In the genomic region with DNA sequence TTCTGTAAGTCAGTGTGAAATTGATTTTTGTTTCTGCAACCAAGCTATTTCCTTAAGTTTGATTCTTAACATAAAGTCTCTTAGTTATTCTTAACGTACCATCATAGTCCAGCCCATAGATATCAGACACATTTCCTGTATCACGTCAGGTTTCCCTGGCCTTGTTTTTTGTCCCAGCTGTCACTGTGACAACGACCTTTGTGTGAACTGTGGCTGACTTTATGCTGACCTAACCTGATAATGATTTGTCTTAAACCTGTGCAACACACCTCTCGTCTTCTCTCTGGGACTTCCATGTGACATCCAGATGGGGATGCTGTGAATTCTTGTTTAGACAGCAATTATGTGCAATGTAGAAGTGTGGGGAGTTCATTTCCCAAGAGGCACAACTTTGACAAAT, we compare ENCODE assay signal across 19 cellular contexts.
DNase-seq lines count a peak whose midpoint lies in the region; ATAC-seq and TF ChIP-seq lines count a peak whose summit lies in the region.
"Had no signal": no experiment of that assay in that cellular context is flagged by ENCODE, and none has a peak within 500 bp of the region (broad histone marks: within the 10 kb centered on the region; RNA-seq: fewer than 3 reads in every experiment).

No MANE protein-coding gene starts in this region.

- H3K36me3 ChIP-seq in right atrium auricular region (no peaks in the 10 kb centered on the region), brain microvascular endothelial cell (replicated peaks) (no peaks in the 10 kb centered on the region), upper lobe of right lung (no peaks in the 10 kb centered on the region), lower lobe of right lung (no peaks in the 10 kb centered on the region)
- H3K36me3 ChIP-seq: BLaER1, SJSA1 had no signal

- TF ChIP-seq CTCF in right atrium auricular region (IDR thresholded peaks at IDR 0.05) (no peak), brain microvascular endothelial cell (IDR thresholded peaks at IDR 0.05; ENCODE audit: low read depth, low read length, missing control alignments) (no peak), upper lobe of right lung (IDR thresholded peaks at IDR 0.05) (no peak), lower lobe of right lung (IDR thresholded peaks at IDR 0.05) (no peak)

- in situ Hi-C loops in brain microvascular endothelial cell (cut with HindIII; ENCODE audit: low pct_ligation_motif_present, low sequenced_read_pairs) = no loop called here

- no peaks in the 10 kb centered on the region for H3K9me3 ChIP-seq in right atrium auricular region
- H3K9me3 ChIP-seq in upper lobe of right lung = no peaks in the 10 kb centered on the region
- no peaks in the 10 kb centered on the region for H3K9me3 ChIP-seq in lower lobe of right lung
- H3K9me3 ChIP-seq: A549, BLaER1, SJSA1 had no signal

- no peak overlapping the region for H3K4me3 ChIP-seq in right atrium auricular region
- H3K4me3 ChIP-seq in brain microvascular endothelial cell (ENCODE audit: low read depth, low read length) = no peak overlapping the region
- no peak overlapping the region for H3K4me3 ChIP-seq in upper lobe of right lung
- H3K4me3 ChIP-seq in lower lobe of right lung = no peak overlapping the region
- H3K4me3 ChIP-seq: A549, BLaER1, PC-9, SJSA1 had no signal

- H3K27ac ChIP-seq in right atrium auricular region (no peak overlapping the region), brain microvascular endothelial cell (peak overlapping the region; percentile 44), upper lobe of right lung (no peak overlapping the region), lower lobe of right lung (no peak overlapping the region)
- H3K27ac ChIP-seq: A549, BLaER1, PC-9, SJSA1 had no signal

- H3K27me3 ChIP-seq in right atrium auricular region (no peaks in the 10 kb centered on the region), brain microvascular endothelial cell (replicated peaks) (no peaks in the 10 kb centered on the region), upper lobe of right lung (no peaks in the 10 kb centered on the region), lower lobe of right lung (ENCODE audit: low read depth) (no peaks in the 10 kb centered on the region)
- H3K27me3 ChIP-seq: BLaER1, SJSA1 had no signal

- ATAC-seq in Right ventricle myocardium superior (ENCODE audit: poor library complexity) = peak; percentile 70
- no peak for ATAC-seq in upper lobe of right lung
- ATAC-seq in lower lobe of right lung = no peak
- ATAC-seq: A549 had no signal

- intact Hi-C loops in Right ventricle myocardium superior (cut with DNase I) (no loop called here), upper lobe of right lung (cut with DNase I) (no loop called here), lower lobe of right lung (cut with DNase I) (no loop called here)

- DNase-seq in Right ventricle myocardium superior (no peak), right atrium auricular region (ENCODE audit: low spot score) (no peak), NCI-H2171 (lab: John Stamatoyannopoulos, UW) (peak; percentile 46), brain microvascular endothelial cell (peak; percentile 9), upper lobe of right lung (no peak), lower lobe of right lung (no peak), D341Med (ENCODE audit: low spot score) (no peak)
- DNase-seq: Calu3; CD4-positive, alpha-beta memory T cell; DMS79 treated with DMSO at 0.1 percent for 48 hours; H7; Karpas-422; NCI-H1436 treated with DMSO at 0.1 percent for 48 hours; NCI-H2029; NCI-H510A; PC-9 had no signal

- no peaks in the 10 kb centered on the region for H3K4me1 ChIP-seq in right atrium auricular region
- no peaks in the 10 kb centered on the region for H3K4me1 ChIP-seq in upper lobe of right lung
- no peaks in the 10 kb centered on the region for H3K4me1 ChIP-seq in lower lobe of right lung
- H3K4me1 ChIP-seq: A549, BLaER1, SJSA1 had no signal

Comparison
In these comparisons a context has a peak if more than half of its experiments do, and no peak if none do; other contexts are left out.
1. DNase-seq: peak in NCI-H2171 (single experiment) and brain microvascular endothelial cell (single experiment); none in Right ventricle myocardium superior (single experiment), right atrium auricular region (single experiment), upper lobe of right lung (single experiment), lower lobe of right lung (single experiment) and D341Med (single experiment).